Comparison of ENCODE assay signal across 17 cellular contexts in the genomic region with DNA sequence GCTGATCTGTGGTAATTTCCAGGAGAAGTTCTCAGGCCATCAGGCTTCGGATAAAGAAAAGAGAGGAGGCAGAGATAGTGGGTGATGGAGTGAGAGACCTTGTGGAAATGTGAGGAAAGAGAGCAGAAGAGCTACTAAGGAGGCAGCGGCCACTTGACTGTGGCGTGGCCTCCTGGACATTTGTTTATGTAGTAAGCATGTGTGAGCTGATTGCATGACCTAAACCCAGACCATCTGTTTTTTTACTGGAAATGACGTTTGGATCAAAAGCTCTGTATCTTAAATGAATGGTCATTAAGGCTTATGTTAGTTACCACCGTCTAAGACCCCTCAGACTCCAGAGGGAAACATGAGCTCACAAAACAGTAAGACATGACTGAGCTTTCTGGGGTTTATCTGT. TPM values are rescaled to one million over a fixed set of nuclear protein-coding genes. Genes with fewer than 3 reads are reported as not detected.
DNase-seq lines count a peak whose midpoint lies in the region; ATAC-seq and TF ChIP-seq lines count a peak whose summit lies in the region.
"Had no signal": no experiment of that assay in that cellular context is flagged by ENCODE, and none has a peak within 500 bp of the region (broad histone marks: within the 10 kb centered on the region; RNA-seq: fewer than 3 reads in every experiment).

No MANE protein-coding gene starts in this region.

- H3K4me1 ChIP-seq in left ventricle myocardium inferior (peaks cover 84% of the 10 kb centered on the region), right cardiac atrium (ENCODE audit: control insufficient read depth, insufficient read depth, low read length) (peaks cover 6% of the 10 kb centered on the region), fibroblast of lung (ENCODE audit: control insufficient read depth, extremely low read depth, insufficient read depth, low read length) (peaks cover 19% of the 10 kb centered on the region)

- H3K36me3 ChIP-seq in left ventricle myocardium inferior: peaks cover 9% of the 10 kb centered on the region
- H3K36me3 ChIP-seq in fibroblast of lung (ENCODE audit: control insufficient read depth, insufficient read depth, low read length): peaks cover 2% of the 10 kb centered on the region

- no peaks in the 10 kb centered on the region for H4K20me1 ChIP-seq in fibroblast of lung (ENCODE audit: control insufficient read depth, extremely low read depth, insufficient read depth, low read length)

- peaks cover 61% of the 10 kb centered on the region for H3K4me1 Mint-ChIP-seq in nephron progenitor cell
- H3K4me1 Mint-ChIP-seq in activated T-helper 17 cell treated with anti-CD3 and anti-CD28 coated beads, Interleukin-2, amount 50 U/mL, for 72 hours: peaks cover 11% of the 10 kb centered on the region
- peaks cover 6% of the 10 kb centered on the region for H3K4me1 Mint-ChIP-seq in activated CD4-positive, alpha-beta memory T cell treated with anti-CD3 and anti-CD28 coated beads, Interleukin-2, amount 10 ng/mL, durations not matched to agents 7 days and 5 days

- H3K27me3 ChIP-seq in left ventricle myocardium inferior (ENCODE audit: low read depth): no peaks in the 10 kb centered on the region
- H3K27me3 ChIP-seq in right cardiac atrium (ENCODE audit: control insufficient read depth, insufficient read depth): no peaks in the 10 kb centered on the region
- H3K27me3 ChIP-seq in fibroblast of lung (ENCODE audit: control insufficient read depth, insufficient read depth, low read length): no peaks in the 10 kb centered on the region
- H3K27me3 ChIP-seq: upper lobe of left lung had no signal

- no peak overlapping the region for H3K4me3 ChIP-seq in left ventricle myocardium inferior
- no peak overlapping the region for H3K4me3 ChIP-seq in right cardiac atrium (ENCODE audit: low read length)
- H3K4me3 ChIP-seq in fibroblast of lung (replicated peaks in 1 of 4; ENCODE audit: control extremely low read depth in 1 of 4, insufficient read depth in 1 of 4, low read depth in 3 of 4, low read length in 4 of 4): no peak overlapping the region
- H3K4me3 ChIP-seq: upper lobe of left lung had no signal

- POLR2A ChIA-PET in activated CD4-positive, alpha-beta memory T cell treated with anti-CD3 and anti-CD28 coated beads, Interleukin-2, amount 10 ng/mL, durations not matched to agents 7 days and 5 days (lab: Charles Lee): no interaction called here

- TF ChIP-seq CTCF in left ventricle myocardium inferior (IDR thresholded peaks at IDR 0.05; ENCODE audit: borderline replicate concordance): no peak
- TF ChIP-seq CTCF in fibroblast of lung (conservative IDR thresholded peaks at IDR 0.05 in 1 of 2, IDR thresholded peaks at IDR 0.05 in 1 of 2; ENCODE audit: low read depth in 1 of 2, low read length in 2 of 2): no peak
- no peak for TF ChIP-seq CTCF in nephron progenitor cell (IDR thresholded peaks at IDR 0.05)

- H3K4me3 Mint-ChIP-seq in nephron progenitor cell: no peak overlapping the region
- no peak overlapping the region for H3K4me3 Mint-ChIP-seq in activated T-helper 17 cell treated with anti-CD3 and anti-CD28 coated beads, Interleukin-2, amount 50 U/mL, for 72 hours
- no peak overlapping the region for H3K4me3 Mint-ChIP-seq in activated CD4-positive, alpha-beta memory T cell treated with anti-CD3 and anti-CD28 coated beads, Interleukin-2, amount 10 ng/mL, durations not matched to agents 7 days and 5 days
- H3K4me3 Mint-ChIP-seq: activated naive CD4-positive, alpha-beta T cell treated with anti-CD3 and anti-CD28 coated beads, Interleukin-2, amount 10 ng/mL, durations not matched to agents 7 days and 5 days; memory B cell had no signal

- H3K9me3 ChIP-seq in left ventricle myocardium inferior (replicated peaks) (no peaks in the 10 kb centered on the region), right cardiac atrium (ENCODE audit: control insufficient read depth, low read length) (no peaks in the 10 kb centered on the region), fibroblast of lung (ENCODE audit: control insufficient read depth, insufficient read depth, low read depth, low read length) (no peaks in the 10 kb centered on the region)
- H3K9me3 ChIP-seq: upper lobe of left lung had no signal

- ATAC-seq in right cardiac atrium: no peak
- ATAC-seq in activated T-helper 17 cell treated with anti-CD3 and anti-CD28 coated beads, Interleukin-2, amount 50 U/mL, for 72 hours (replicated peaks): no peak
- no peak for ATAC-seq in GM18502 (IDR thresholded peaks at IDR 0.05; ENCODE audit: poor library complexity, unreplicated experiment)

- peaks cover 4% of the 10 kb centered on the region for H3K27me3 Mint-ChIP-seq in nephron progenitor cell (ENCODE audit: low read depth, poor library complexity)
- H3K27me3 Mint-ChIP-seq in activated T-helper 17 cell treated with anti-CD3 and anti-CD28 coated beads, Interleukin-2, amount 50 U/mL, for 72 hours: no peaks in the 10 kb centered on the region
- H3K27me3 Mint-ChIP-seq in activated CD4-positive, alpha-beta memory T cell treated with anti-CD3 and anti-CD28 coated beads, Interleukin-2, amount 10 ng/mL, durations not matched to agents 7 days and 5 days: no peaks in the 10 kb centered on the region

- intact Hi-C loops in left ventricle myocardium inferior (cut with micrococcal nuclease) (loop anchor here (10.0 kb wide), 1 partner anchor 515 kb away; no protein-coding TSS in a partner anchor), right cardiac atrium (cut with DNase I) (no loop called here)

- peak overlapping the region; percentile 50 for H3K27ac Mint-ChIP-seq in nephron progenitor cell
- no peak overlapping the region for H3K27ac Mint-ChIP-seq in activated T-helper 17 cell treated with anti-CD3 and anti-CD28 coated beads, Interleukin-2, amount 50 U/mL, for 72 hours
- H3K27ac Mint-ChIP-seq in activated CD4-positive, alpha-beta memory T cell treated with anti-CD3 and anti-CD28 coated beads, Interleukin-2, amount 10 ng/mL, durations not matched to agents 7 days and 5 days: no peak overlapping the region
- H3K27ac Mint-ChIP-seq: activated naive CD4-positive, alpha-beta T cell treated with anti-CD3 and anti-CD28 coated beads, Interleukin-2, amount 10 ng/mL, durations not matched to agents 7 days and 5 days; memory B cell had no signal

- H3K9me3 Mint-ChIP-seq in nephron progenitor cell: no peaks in the 10 kb centered on the region
- no peaks in the 10 kb centered on the region for H3K9me3 Mint-ChIP-seq in activated T-helper 17 cell treated with anti-CD3 and anti-CD28 coated beads, Interleukin-2, amount 50 U/mL, for 72 hours
- H3K9me3 Mint-ChIP-seq in activated CD4-positive, alpha-beta memory T cell treated with anti-CD3 and anti-CD28 coated beads, Interleukin-2, amount 10 ng/mL, durations not matched to agents 7 days and 5 days: no peaks in the 10 kb centered on the region
- H3K9me3 Mint-ChIP-seq: activated naive CD4-positive, alpha-beta T cell treated with anti-CD3 and anti-CD28 coated beads, Interleukin-2, amount 10 ng/mL, durations not matched to agents 7 days and 5 days; memory B cell had no signal

- 55% methylated on average over 5 of the region's 5 CpGs for WGBS in right cardiac atrium

- CTCF ChIA-PET in activated CD4-positive, alpha-beta memory T cell treated with anti-CD3 and anti-CD28 coated beads, Interleukin-2, amount 10 ng/mL, durations not matched to agents 7 days and 5 days (lab: Charles Lee): no interaction called here

- H3K4me2 ChIP-seq in fibroblast of lung (ENCODE audit: extremely low read depth, insufficient read depth, low read length): peak overlapping the region; percentile 33

- H3K36me3 Mint-ChIP-seq in nephron progenitor cell (ENCODE audit: low read depth): peaks cover 42% of the 10 kb centered on the region
- peaks cover 88% of the 10 kb centered on the region for H3K36me3 Mint-ChIP-seq in activated T-helper 17 cell treated with anti-CD3 and anti-CD28 coated beads, Interleukin-2, amount 50 U/mL, for 72 hours (ENCODE audit: low read depth)
- H3K36me3 Mint-ChIP-seq in activated CD4-positive, alpha-beta memory T cell treated with anti-CD3 and anti-CD28 coated beads, Interleukin-2, amount 10 ng/mL, durations not matched to agents 7 days and 5 days (ENCODE audit: low read depth): no peaks in the 10 kb centered on the region
- H3K36me3 Mint-ChIP-seq: activated naive CD4-positive, alpha-beta T cell treated with anti-CD3 and anti-CD28 coated beads, Interleukin-2, amount 10 ng/mL, durations not matched to agents 7 days and 5 days had no signal

- no peak for DNase-seq in left ventricle myocardium inferior
- no peak for DNase-seq in right cardiac atrium
- DNase-seq in fibroblast of lung (ENCODE audit: low read depth in 2 of 2): peak; percentile 48 to 68
- no peak for DNase-seq in nephron progenitor cell
- no peak for DNase-seq in COR-L47 (lab: John Stamatoyannopoulos, UW)
- DNase-seq in activated CD4-positive, alpha-beta memory T cell treated with anti-CD3 and anti-CD28 coated beads, Interleukin-2, amount 10 ng/mL, durations not matched to agents 7 days and 5 days: no peak
- DNase-seq: activated CD4-positive, alpha-beta T cell treated with anti-CD3 and anti-CD28 coated beads, Interleukin-2, amount 50 U/mL, for 1 hour; activated naive CD4-positive, alpha-beta T cell treated with anti-CD3 and anti-CD28 coated beads, Interleukin-2, amount 10 ng/mL, durations not matched to agents 7 days and 5 days; activated T-cell treated with anti-CD3 and anti-CD28 coated beads for 4 hours; NCI-H2081 treated with DMSO at 0.1 percent for 48 hours; NCI-H524; OCI-M1; small intestine; upper lobe of left lung had no signal

- peaks cover 19% of the 10 kb centered on the region for H3K79me2 ChIP-seq in fibroblast of lung (ENCODE audit: control insufficient read depth, insufficient read depth, low read length)

- no peak overlapping the region for H3K9ac ChIP-seq in fibroblast of lung (ENCODE audit: insufficient read depth, low read length)

- H3K27ac ChIP-seq in left ventricle myocardium inferior (replicated peaks): peak overlapping the region; percentile 97
- no peak overlapping the region for H3K27ac ChIP-seq in right cardiac atrium (ENCODE audit: low read length)
- H3K27ac ChIP-seq in fibroblast of lung (ENCODE audit: insufficient read depth, low read length): peak overlapping the region; percentile 85
- H3K27ac ChIP-seq: upper lobe of left lung had no signal

- H2AFZ ChIP-seq in fibroblast of lung (ENCODE audit: low read length): peak overlapping the region; percentile 9

RNA-seq across cellular contexts. Expression of gene ATP1B1, which starts 13.6 kb away (rescaled TPM):
- total RNA-seq in left ventricle myocardium inferior (385 TPM), right cardiac atrium (100 to 1,000 TPM; 222 to 294 (median 268) TPM), fibroblast of lung (9.0 and 21.1 TPM in 2 replicates)
- polyA plus RNA-seq in right cardiac atrium (189 TPM), fibroblast of lung (31.4 and 37.9 TPM in 2 replicates)
- polyA plus RNA-seq in fibroblast of lung (2012): 28.1 and 28.9 TPM in 2 replicates
- polyA minus RNA-seq in fibroblast of lung (ENCODE audit: low replicate concordance): 3.8 and 6.9 TPM in 2 replicates
- total RNA-seq in activated T-helper 17 cell treated with anti-CD3 and anti-CD28 coated beads, Interleukin-2, amount 50 U/mL, for 72 hours: 10 to 100 TPM in 1 of 2 donors, 1 to 10 TPM in 1; 3.4 to 51.8 TPM
- total RNA-seq in activated CD4-positive, alpha-beta memory T cell treated with anti-CD3 and anti-CD28 coated beads, Interleukin-2, amount 10 ng/mL, durations not matched to agents 7 days and 5 days: 1 to 10 TPM; 3.1 to 3.5 TPM

Comparison
In these comparisons a context has a peak if more than half of its experiments do, and no peak if none do; other contexts are left out.
1. DNase-seq: peak in fibroblast of lung (2 of 2); none in left ventricle myocardium inferior (single experiment), right cardiac atrium (0 of 3), nephron progenitor cell (single experiment), COR-L47 (single experiment) and activated CD4-positive, alpha-beta memory T cell treated with anti-CD3 and anti-CD28 coated beads, Interleukin-2, amount 10 ng/mL, durations not matched to agents 7 days and 5 days (single experiment).